In genomic region chr9:133102190-133103021, GRCh38 we compare ENCODE assay signal across 11 cellular contexts. TPM values are rescaled to one million over a fixed set of nuclear protein-coding genes. Genes with fewer than 3 reads are reported as not detected.
DNase-seq lines count a peak whose midpoint lies in the region; ATAC-seq and TF ChIP-seq lines count a peak whose summit lies in the region.
"Had no signal": no experiment of that assay in that cellular context is flagged by ENCODE, and none has a peak within 500 bp of the region (broad histone marks: within the 10 kb centered on the region; RNA-seq: fewer than 3 reads in every experiment).

No MANE protein-coding gene starts in this region.

- ATAC-seq in natural killer cell = no peak
- no peak for ATAC-seq in GM18519 (IDR thresholded peaks at IDR 0.05; ENCODE audit: low FRiP score, unreplicated experiment)

- H3K4me1 ChIP-seq in tibial artery = no peaks in the 10 kb centered on the region
- H3K4me1 ChIP-seq: uterus had no signal

- H3K36me3 Mint-ChIP-seq in dendritic cell treated with granulocyte-macrophage colony-stimulating factor and Interleukin-4, amounts not matched to agents 40 ng/mL and 50 ng/mL, for 4 days (ENCODE audit: low read depth) = peaks cover 100% of the 10 kb centered on the region
- H3K36me3 Mint-ChIP-seq in natural killer cell = no peaks in the 10 kb centered on the region

- H3K4me3 ChIP-seq in tibial artery = no peak overlapping the region
- H3K4me3 ChIP-seq: uterus had no signal

- no peaks in the 10 kb centered on the region for H3K4me1 Mint-ChIP-seq in dendritic cell treated with granulocyte-macrophage colony-stimulating factor and Interleukin-4, amounts not matched to agents 40 ng/mL and 50 ng/mL, for 4 days (ENCODE audit: low read depth)
- H3K4me1 Mint-ChIP-seq in natural killer cell = peaks cover 0 to 6% of the 10 kb centered on the region in 2 donors

- peak overlapping the region; percentile 68 for H3K27ac Mint-ChIP-seq in dendritic cell treated with granulocyte-macrophage colony-stimulating factor and Interleukin-4, amounts not matched to agents 40 ng/mL and 50 ng/mL, for 4 days
- peak overlapping the region; percentile 85 to 87 for H3K27ac Mint-ChIP-seq in natural killer cell

- peaks cover 9% of the 10 kb centered on the region for H3K9me3 Mint-ChIP-seq in dendritic cell treated with granulocyte-macrophage colony-stimulating factor and Interleukin-4, amounts not matched to agents 40 ng/mL and 50 ng/mL, for 4 days
- H3K9me3 Mint-ChIP-seq in natural killer cell = no peaks in the 10 kb centered on the region

- no peak overlapping the region for H3K27ac ChIP-seq in tibial artery
- H3K27ac ChIP-seq: uterus had no signal

- H3K9me3 ChIP-seq in tibial artery = no peaks in the 10 kb centered on the region
- H3K9me3 ChIP-seq: uterus had no signal

- no peaks in the 10 kb centered on the region for H3K27me3 ChIP-seq in tibial artery
- H3K27me3 ChIP-seq: uterus had no signal

- H3K36me3 ChIP-seq in tibial artery = peaks cover 67 to 100% (median 90%) of the 10 kb centered on the region in 3 donors
- H3K36me3 ChIP-seq: uterus had no signal

- no peak for TF ChIP-seq CTCF in natural killer cell (IDR thresholded peaks at IDR 0.05)
- TF ChIP-seq CTCF in tibial artery (IDR thresholded peaks at IDR 0.05) = no peak

- DNase-seq in activated effector memory CD4-positive, alpha-beta T cell treated with anti-CD3 and anti-CD28 coated beads, Interleukin-2, amount 50 U/mL, for 16 hours = peak; percentile 48
- DNase-seq in activated effector memory CD4-positive, alpha-beta T cell treated with Interleukin-2 at 50 U/mL for 16 hours = no peak
- DNase-seq in natural killer cell (no peak), tibial artery (peak; percentile 15 to 59), nucleus accumbens (lab: John Stamatoyannopoulos, UW) (no peak), 8988T (no peak)
- DNase-seq: activated gamma-delta T cell, NCI-H2107 had no signal

- intact Hi-C loops in dendritic cell treated with granulocyte-macrophage colony-stimulating factor and Interleukin-4, amounts not matched to agents 40 ng/mL and 50 ng/mL, for 4 days (cut with micrococcal nuclease) = loop anchor here (1.0 kb wide), 1 partner anchor 42 kb away; no protein-coding TSS in a partner anchor
- intact Hi-C loops in natural killer cell (cut with micrococcal nuclease) (loop anchor here (1.0 kb wide), 2 partner anchors 46 to 78 kb away; no protein-coding TSS in a partner anchor), tibial artery (cut with DNase I; ENCODE audit: low total_unique reads) (loop anchor here (2.0 kb wide), 1 partner anchor 42 kb away; no protein-coding TSS in a partner anchor)

- H3K4me3 Mint-ChIP-seq in dendritic cell treated with granulocyte-macrophage colony-stimulating factor and Interleukin-4, amounts not matched to agents 40 ng/mL and 50 ng/mL, for 4 days = no peak overlapping the region
- no peak overlapping the region for H3K4me3 Mint-ChIP-seq in natural killer cell

- no peaks in the 10 kb centered on the region for H3K27me3 Mint-ChIP-seq in dendritic cell treated with granulocyte-macrophage colony-stimulating factor and Interleukin-4, amounts not matched to agents 40 ng/mL and 50 ng/mL, for 4 days
- no peaks in the 10 kb centered on the region for H3K27me3 Mint-ChIP-seq in natural killer cell (ENCODE audit: low read depth in 2 of 2)

RNA-seq across cellular contexts. Expression of gene RALGDS, which starts 18.6 kb away (rescaled TPM):
- 100 to 1,000 TPM; 206 to 250 (median 208) TPM for total RNA-seq in natural killer cell

RNA-seq across cellular contexts. Expression of gene CEL, which starts 40.6 kb away (rescaled TPM):
- total RNA-seq in natural killer cell = under 1 TPM; 0.18 to 0.68 (median 0.42) TPM

Comparison
In these comparisons a context has a peak if more than half of its experiments do, and no peak if none do; other contexts are left out.
1. DNase-seq: peak in activated effector memory CD4-positive, alpha-beta T cell treated with anti-CD3 and anti-CD28 coated beads, Interleukin-2, amount 50 U/mL, for 16 hours (single experiment) and tibial artery (2 of 2); none in activated effector memory CD4-positive, alpha-beta T cell treated with Interleukin-2 at 50 U/mL for 16 hours (single experiment), natural killer cell (single experiment), nucleus accumbens (0 of 56) and 8988T (single experiment).